ENCODE assay signal across 2 cellular contexts in the genomic region with DNA sequence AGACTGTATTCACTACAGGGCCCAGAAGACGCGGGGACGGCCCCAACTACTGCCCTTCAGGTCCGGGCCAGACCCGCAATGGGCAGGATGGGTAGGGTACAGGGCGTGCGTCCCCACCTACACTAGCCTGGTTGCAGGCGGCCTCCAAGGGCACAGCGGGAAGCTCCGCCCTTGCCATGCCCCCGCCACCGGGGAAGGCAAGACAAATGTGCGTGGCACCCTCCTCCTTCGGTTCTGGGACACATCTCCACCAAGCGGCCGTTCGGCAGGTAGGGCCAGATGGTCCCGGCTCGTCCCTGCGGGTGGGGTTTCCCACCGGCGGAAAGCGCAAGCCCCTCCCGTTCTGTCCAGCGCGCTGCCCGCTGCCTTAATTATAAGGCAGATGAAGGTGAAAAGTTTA.
A peak's percentile ranks its signal among the peaks of the same experiment; 100 is the strongest.
TF ChIP-seq lines count a peak whose summit lies in the region.

No MANE protein-coding gene starts in this region.

TF ChIP-seq in GM23338, 12 proteins besides CTCF, POLR2A, EP300 and RAD21 (continued from another document):
- TF ChIP-seq EZH2 (IDR thresholded peaks at IDR 0.05; ENCODE audit: low read depth, unreplicated experiment) (no peak), POLR2AphosphoS5 (IDR thresholded peaks at IDR 0.05; ENCODE audit: low read depth) (no peak; the same call in 1 of the 2 replicates)

TF ChIP-seq in K562, 482 proteins besides CTCF, POLR2A, EP300 and RAD21 (continued from another document):
- TF ChIP-seq MEF2D (tag; conservative IDR thresholded peaks at IDR 0.05; ENCODE audit: low read depth) (no peak), ZFPM2 (CRISPR knock-in tag; IDR thresholded peaks at IDR 0.05) (no peak), RBM25 (IDR thresholded peaks at IDR 0.05; ENCODE audit: low read depth, low read length, severe bottlenecking) (no peak), POLR2B (IDR thresholded peaks at IDR 0.05; ENCODE audit: low read depth, partially characterized antibody) (no peak), KAT8 (IDR thresholded peaks at IDR 0.05; ENCODE audit: low read depth) (no peak), RBFOX2 (IDR thresholded peaks at IDR 0.05; ENCODE audit: low read depth, low read length) (peak; percentile 55), NFE2L1 (tag; IDR thresholded peaks at IDR 0.05; ENCODE audit: borderline replicate concordance, low read depth) (no peak), ZNF324 (CRISPR knock-in tag; IDR thresholded peaks at IDR 0.05) (no peak), SAFB (IDR thresholded peaks at IDR 0.05; ENCODE audit: borderline replicate concordance, low read depth, low read length) (no peak), GABPB2 (CRISPR knock-in tag; conservative IDR thresholded peaks at IDR 0.05) (no peak), SAP30 (IDR thresholded peaks at IDR 0.05; ENCODE audit: borderline replicate concordance, insufficient read depth, low read depth, low read length, poor library complexity, severe bottlenecking) (no peak)
- TF ChIP-seq, protein P1, sequence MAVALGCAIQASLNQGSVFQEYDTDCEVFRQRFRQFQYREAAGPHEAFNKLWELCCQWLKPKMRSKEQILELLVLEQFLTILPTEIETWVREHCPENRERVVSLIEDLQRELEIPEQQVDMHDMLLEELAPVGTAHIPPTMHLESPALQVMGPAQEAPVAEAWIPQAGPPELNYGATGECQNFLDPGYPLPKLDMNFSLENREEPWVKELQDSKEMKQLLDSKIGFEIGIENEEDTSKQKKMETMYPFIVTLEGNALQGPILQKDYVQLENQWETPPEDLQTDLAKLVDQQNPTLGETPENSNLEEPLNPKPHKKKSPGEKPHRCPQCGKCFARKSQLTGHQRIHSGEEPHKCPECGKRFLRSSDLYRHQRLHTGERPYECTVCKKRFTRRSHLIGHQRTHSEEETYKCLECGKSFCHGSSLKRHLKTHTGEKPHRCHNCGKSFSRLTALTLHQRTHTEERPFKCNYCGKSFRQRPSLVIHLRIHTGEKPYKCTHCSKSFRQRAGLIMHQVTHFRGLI (CRISPR knock-in tag; IDR thresholded peaks at IDR 0.05), result no peak
